In the genomic region with DNA sequence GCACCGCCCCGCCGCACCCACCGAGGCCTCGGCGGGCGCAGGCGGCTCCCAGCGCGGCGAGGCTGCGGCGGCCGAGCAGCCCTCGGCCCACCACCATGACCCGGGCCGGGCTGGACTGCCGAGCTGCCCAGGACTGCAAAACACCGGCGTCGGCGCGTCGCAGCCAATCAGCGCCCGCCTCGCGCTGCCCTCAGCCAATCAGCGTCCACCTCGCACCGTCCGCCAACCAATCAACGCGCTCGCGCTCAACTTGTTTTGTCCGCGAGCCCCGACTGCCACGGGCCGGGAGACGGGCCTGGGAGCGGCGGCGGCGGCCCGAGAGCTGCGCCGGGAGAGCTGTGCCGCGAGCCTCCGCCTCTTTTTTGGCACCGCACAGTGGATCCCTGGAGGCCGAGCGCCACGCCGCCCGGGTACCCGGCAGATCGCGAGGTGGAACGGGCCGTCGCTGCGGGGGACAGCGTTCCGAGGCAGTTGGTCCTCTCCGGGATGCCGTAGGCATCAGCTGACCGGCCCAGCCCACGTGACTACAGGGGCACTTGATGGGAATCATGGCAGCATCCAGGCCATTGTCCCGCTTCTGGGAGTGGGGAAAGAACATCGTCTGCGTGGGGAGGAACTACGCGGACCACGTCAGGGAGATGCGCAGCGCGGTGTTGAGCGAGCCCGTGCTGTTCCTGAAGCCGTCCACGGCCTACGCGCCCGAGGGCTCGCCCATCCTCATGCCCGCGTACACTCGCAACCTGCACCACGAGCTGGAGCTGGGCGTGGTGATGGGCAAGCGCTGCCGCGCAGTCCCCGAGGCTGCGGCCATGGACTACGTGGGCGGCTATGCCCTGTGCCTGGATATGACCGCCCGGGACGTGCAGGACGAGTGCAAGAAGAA, we compare ENCODE assay signal across 1 cellular context.
TF ChIP-seq lines count a peak whose summit lies in the region.

FAHD1 (plus strand) TSS at position 516 of the 883 bp plus-strand sequence; CDS start at position 549, 33 bp downstream.
HAGH (minus strand) TSS at position 135 of the 883 bp plus-strand sequence; CDS start at position 97, 38 bp downstream.

TF ChIP-seq in HepG2, 621 proteins besides CTCF, POLR2A, EP300 and RAD21 (continued from another document and continues in another):
- TF ChIP-seq, protein P1, sequence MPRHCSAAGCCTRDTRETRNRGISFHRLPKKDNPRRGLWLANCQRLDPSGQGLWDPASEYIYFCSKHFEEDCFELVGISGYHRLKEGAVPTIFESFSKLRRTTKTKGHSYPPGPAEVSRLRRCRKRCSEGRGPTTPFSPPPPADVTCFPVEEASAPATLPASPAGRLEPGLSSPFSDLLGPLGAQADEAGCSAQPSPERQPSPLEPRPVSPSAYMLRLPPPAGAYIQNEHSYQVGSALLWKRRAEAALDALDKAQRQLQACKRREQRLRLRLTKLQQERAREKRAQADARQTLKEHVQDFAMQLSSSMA (CRISPR knock-in tag; IDR thresholded peaks at IDR 0.05): no peak; the same call in 1 of the 2 replicates
- TF ChIP-seq KDM5A (IDR thresholded peaks at IDR 0.05; ENCODE audit: borderline replicate concordance, low read length) (peak; percentile 98), KLF13 (CRISPR knock-in tag; IDR thresholded peaks at IDR 0.05) (no peak), ZNF451 (CRISPR knock-in tag; IDR thresholded peaks at IDR 0.05) (peak; percentile 74; the same call in 1 of the 2 replicates), IRX3 (CRISPR knock-in tag; IDR thresholded peaks at IDR 0.05; ENCODE audit: borderline replicate concordance, low read depth) (0 out of 2 replicates have a peak, but pooled peaks have one; percentile 90), ZFAT (CRISPR knock-in tag; conservative IDR thresholded peaks at IDR 0.05) (no peak), ZSCAN31 (CRISPR knock-in tag; IDR thresholded peaks at IDR 0.05; ENCODE audit: low read depth) (peak; percentile 92), ZNF367 (CRISPR knock-in tag; IDR thresholded peaks at IDR 0.05; ENCODE audit: borderline replicate concordance) (no peak), RBM22 (optimal IDR thresholded peaks at IDR 0.05; ENCODE audit: low read length) (no peak), ATF7-NPFF (CRISPR knock-in tag; IDR thresholded peaks at IDR 0.05; ENCODE audit: low read depth) (peak; percentile 68; the same call in 1 of the 2 replicates), MAFG (CRISPR knock-in tag; IDR thresholded peaks at IDR 0.05) (no peak), HNRNPLL (IDR thresholded peaks at IDR 0.05; ENCODE audit: low read depth, low read length, poor library complexity, severe bottlenecking) (peak; percentile 58), ZNF513 (CRISPR knock-in tag; conservative IDR thresholded peaks at IDR 0.05) (no peak; the same call in 1 of the 2 replicates), ZMYM3 (CRISPR knock-in tag; IDR thresholded peaks at IDR 0.05) (peak; percentile 55), ZNF674 (CRISPR knock-in tag; IDR thresholded peaks at IDR 0.05; ENCODE audit: low read depth) (0 out of 2 replicates have a peak, but pooled peaks have one; percentile 86), ZNF230 (CRISPR knock-in tag; IDR thresholded peaks at IDR 0.05) (peak; percentile 92), ZNF335 (CRISPR knock-in tag; IDR thresholded peaks at IDR 0.05) (no peak; the same call in 1 of the 2 replicates), TCF7 (IDR thresholded peaks at IDR 0.05; ENCODE audit: low read depth) (no peak), PCBP1 (IDR thresholded peaks at IDR 0.05; ENCODE audit: borderline replicate concordance, low read depth, low read length) (peak; percentile 16; the same call in 1 of the 2 replicates), NFIB (CRISPR knock-in tag; IDR thresholded peaks at IDR 0.05; ENCODE audit: borderline replicate concordance) (no peak), NR1H2 (CRISPR knock-in tag; IDR thresholded peaks at IDR 0.05; ENCODE audit: borderline replicate concordance, low read depth) (no peak), NFKB2 (CRISPR knock-in tag; IDR thresholded peaks at IDR 0.05; ENCODE audit: borderline replicate concordance) (peak; percentile 68; the same call in 1 of the 2 replicates), HMGXB3 (CRISPR knock-in tag; IDR thresholded peaks at IDR 0.05; ENCODE audit: borderline replicate concordance) (peak; percentile 85; the same call in 1 of the 2 replicates), ZNF17 (CRISPR knock-in tag; IDR thresholded peaks at IDR 0.05) (no peak), PLRG1 (conservative IDR thresholded peaks at IDR 0.05) (no peak), TOE1 (CRISPR knock-in tag; IDR thresholded peaks at IDR 0.05) (peak; percentile 46; the same call in 1 of the 2 replicates), MAFK (conservative IDR thresholded peaks at IDR 0.05 in 1 of 2, IDR thresholded peaks at IDR 0.05 in 1 of 2; ENCODE audit: low read length in 2 of 2) (0 out of 4 replicates have a peak, but pooled peaks of 1 of the 2 experiments have one; percentile 20), MTERF4 (CRISPR knock-in tag; IDR thresholded peaks at IDR 0.05) (peak; percentile 76; the same call in 1 of the 2 replicates), ARNT2 (CRISPR knock-in tag; IDR thresholded peaks at IDR 0.05; ENCODE audit: low read depth) (peak; percentile 74), ZNF232 (CRISPR knock-in tag; IDR thresholded peaks at IDR 0.05; ENCODE audit: borderline replicate concordance) (peak; percentile 82; the same call in 1 of the 2 replicates), TBX3 (IDR thresholded peaks at IDR 0.05; ENCODE audit: borderline replicate concordance) (peak; percentile 60), FOSL2 (CRISPR knock-in tag; IDR thresholded peaks at IDR 0.05) (peak; percentile 68), SRSF4 (IDR thresholded peaks at IDR 0.05; ENCODE audit: low read depth, low read length, poor library complexity, severe bottlenecking) (no peak), ZZZ3 (CRISPR knock-in tag; IDR thresholded peaks at IDR 0.05; ENCODE audit: borderline replicate concordance) (peak; percentile 90; the same call in 1 of the 2 replicates), ZMYM4 (CRISPR knock-in tag; IDR thresholded peaks at IDR 0.05) (peak; percentile 83), NFKBIZ (CRISPR knock-in tag; IDR thresholded peaks at IDR 0.05) (peak; percentile 84; the same call in 1 of the 2 replicates), DMTF1 (CRISPR knock-in tag; IDR thresholded peaks at IDR 0.05) (no peak), JUN (CRISPR knock-in tag; IDR thresholded peaks at IDR 0.05) (0 out of 2 replicates have a peak, but pooled peaks have one; percentile 25), ZMAT3 (CRISPR knock-in tag; conservative IDR thresholded peaks at IDR 0.05) (peak; percentile 96), ADNP (CRISPR knock-in tag; IDR thresholded peaks at IDR 0.05) (no peak), JUND (CRISPR knock-in tag; IDR thresholded peaks at IDR 0.05) (peak; percentile 20; the same call in 1 of the 2 replicates), ZNF274 (CRISPR knock-in tag; IDR thresholded peaks at IDR 0.05) (peak; percentile 94; the same call in 1 of the 2 replicates), ZNF792 (CRISPR knock-in tag; IDR thresholded peaks at IDR 0.05) (peak; percentile 81; the same call in 1 of the 2 replicates), ZNF773 (CRISPR knock-in tag; IDR thresholded peaks at IDR 0.05; ENCODE audit: borderline replicate concordance) (peak; percentile 21; the same call in 1 of the 2 replicates), ZNF160 (CRISPR knock-in tag; IDR thresholded peaks at IDR 0.05) (peak; percentile 56), IKZF4 (CRISPR knock-in tag; IDR thresholded peaks at IDR 0.05; ENCODE audit: borderline replicate concordance, low read depth, not compliant biosample characterization) (no peak), RARA (CRISPR knock-in tag; IDR thresholded peaks at IDR 0.05) (peak; percentile 27; the same call in 1 of the 2 replicates), MIER2 (CRISPR knock-in tag; IDR thresholded peaks at IDR 0.05) (0 out of 2 replicates have a peak, but pooled peaks have one; percentile 30), ZNF224 (CRISPR knock-in tag; IDR thresholded peaks at IDR 0.05) (no peak)
- TF ChIP-seq, protein P2, sequence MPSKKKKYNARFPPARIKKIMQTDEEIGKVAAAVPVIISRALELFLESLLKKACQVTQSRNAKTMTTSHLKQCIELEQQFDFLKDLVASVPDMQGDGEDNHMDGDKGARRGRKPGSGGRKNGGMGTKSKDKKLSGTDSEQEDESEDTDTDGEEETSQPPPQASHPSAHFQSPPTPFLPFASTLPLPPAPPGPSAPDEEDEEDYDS (CRISPR knock-in tag; IDR thresholded peaks at IDR 0.05): peak; percentile 84
- TF ChIP-seq, protein P3, sequence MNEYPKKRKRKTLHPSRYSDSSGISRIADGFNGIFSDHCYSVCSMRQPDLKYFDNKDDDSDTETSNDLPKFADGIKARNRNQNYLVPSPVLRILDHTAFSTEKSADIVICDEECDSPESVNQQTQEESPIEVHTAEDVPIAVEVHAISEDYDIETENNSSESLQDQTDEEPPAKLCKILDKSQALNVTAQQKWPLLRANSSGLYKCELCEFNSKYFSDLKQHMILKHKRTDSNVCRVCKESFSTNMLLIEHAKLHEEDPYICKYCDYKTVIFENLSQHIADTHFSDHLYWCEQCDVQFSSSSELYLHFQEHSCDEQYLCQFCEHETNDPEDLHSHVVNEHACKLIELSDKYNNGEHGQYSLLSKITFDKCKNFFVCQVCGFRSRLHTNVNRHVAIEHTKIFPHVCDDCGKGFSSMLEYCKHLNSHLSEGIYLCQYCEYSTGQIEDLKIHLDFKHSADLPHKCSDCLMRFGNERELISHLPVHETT (CRISPR knock-in tag; conservative IDR thresholded peaks at IDR 0.05): peak; percentile 89
- TF ChIP-seq, protein P4, sequence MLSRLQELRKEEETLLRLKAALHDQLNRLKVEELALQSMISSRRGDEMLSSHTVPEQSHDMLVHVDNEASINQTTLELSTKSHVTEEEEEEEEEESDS (CRISPR knock-in tag; IDR thresholded peaks at IDR 0.05; ENCODE audit: borderline replicate concordance): peak; percentile 82; the same call in 1 of the 2 replicates
- TF ChIP-seq, protein P5, sequence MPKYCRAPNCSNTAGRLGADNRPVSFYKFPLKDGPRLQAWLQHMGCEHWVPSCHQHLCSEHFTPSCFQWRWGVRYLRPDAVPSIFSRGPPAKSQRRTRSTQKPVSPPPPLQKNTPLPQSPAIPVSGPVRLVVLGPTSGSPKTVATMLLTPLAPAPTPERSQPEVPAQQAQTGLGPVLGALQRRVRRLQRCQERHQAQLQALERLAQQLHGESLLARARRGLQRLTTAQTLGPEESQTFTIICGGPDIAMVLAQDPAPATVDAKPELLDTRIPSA (CRISPR knock-in tag; IDR thresholded peaks at IDR 0.05; ENCODE audit: borderline replicate concordance): peak; percentile 81
